28 cellular contexts compared by ENCODE assay signal in the genomic region with DNA sequence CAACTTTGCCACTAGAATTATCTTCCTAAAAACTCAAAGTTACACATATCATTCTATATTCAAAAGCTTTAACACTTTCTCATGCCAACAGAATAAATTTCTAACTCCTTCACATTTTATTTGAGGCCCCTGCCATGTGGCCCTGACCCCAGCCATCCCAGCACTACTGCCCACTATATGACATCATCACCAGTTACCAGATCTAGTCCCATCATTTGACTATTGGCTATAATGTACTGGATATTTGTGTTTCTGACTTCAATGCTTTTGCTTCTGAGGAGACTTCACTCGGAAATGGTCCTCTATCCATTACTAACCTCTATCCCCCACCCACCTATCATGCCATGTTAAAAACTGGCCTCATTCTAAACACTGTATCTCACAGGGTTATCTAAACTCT. TPM values are rescaled to one million over a fixed set of nuclear protein-coding genes. Genes with fewer than 3 reads are reported as not detected.
DNase-seq lines count a peak whose midpoint lies in the region; ATAC-seq lines count a peak whose summit lies in the region.
"Had no signal": no experiment of that assay in that cellular context is flagged by ENCODE, and none has a peak within 500 bp of the region (broad histone marks: within the 10 kb centered on the region; RNA-seq: fewer than 3 reads in every experiment).

No MANE protein-coding gene starts in this region.

- peak overlapping the region; percentile 12 for H3K27ac Mint-ChIP-seq in activated T-cell treated with anti-CD3 and anti-CD28 coated beads, Interleukin-2, amount 50 U/mL, for 24 hours
- peak overlapping the region in 1 of 8 donors; percentile 38 for H3K27ac Mint-ChIP-seq in CD8-positive, alpha-beta memory T cell
- peak overlapping the region; percentile 21 for H3K27ac Mint-ChIP-seq in activated T-helper 17 cell treated with anti-CD3 and anti-CD28 coated beads, Interleukin-2, amount 50 U/mL, for 72 hours
- peak overlapping the region; percentile 10 for H3K27ac Mint-ChIP-seq in memory B cell
- H3K27ac Mint-ChIP-seq: CD8-positive, alpha-beta T cell had no signal

- no peak overlapping the region for H3K4me3 ChIP-seq in CD8-positive, alpha-beta memory T cell (ENCODE audit: low read length)
- H3K4me3 ChIP-seq: BLaER1, MG63, SJSA1 had no signal

- H3K27ac ChIP-seq in CD8-positive, alpha-beta memory T cell (ENCODE audit: low read depth, low read length): no peak overlapping the region
- H3K27ac ChIP-seq: 22Rv1, BLaER1, SJSA1 had no signal

- H3K36me3 Mint-ChIP-seq in activated T-cell treated with anti-CD3 and anti-CD28 coated beads, Interleukin-2, amount 50 U/mL, for 24 hours (ENCODE audit: low read depth): peaks cover 84% of the 10 kb centered on the region
- H3K36me3 Mint-ChIP-seq in CD8-positive, alpha-beta memory T cell: peaks cover 4 to 10% (median 6%) of the 10 kb centered on the region in 3 donors
- H3K36me3 Mint-ChIP-seq in activated T-helper 17 cell treated with anti-CD3 and anti-CD28 coated beads, Interleukin-2, amount 50 U/mL, for 72 hours (ENCODE audit: low read depth): peaks cover 14% of the 10 kb centered on the region
- peaks cover 29% of the 10 kb centered on the region for H3K36me3 Mint-ChIP-seq in memory B cell

- no peaks in the 10 kb centered on the region for H3K27me3 Mint-ChIP-seq in activated T-cell treated with anti-CD3 and anti-CD28 coated beads, Interleukin-2, amount 50 U/mL, for 24 hours
- H3K27me3 Mint-ChIP-seq in CD8-positive, alpha-beta memory T cell: no peaks in the 10 kb centered on the region
- no peaks in the 10 kb centered on the region for H3K27me3 Mint-ChIP-seq in activated T-helper 17 cell treated with anti-CD3 and anti-CD28 coated beads, Interleukin-2, amount 50 U/mL, for 72 hours
- no peaks in the 10 kb centered on the region for H3K27me3 Mint-ChIP-seq in memory B cell

- no peak overlapping the region for H3K4me3 Mint-ChIP-seq in activated T-cell treated with anti-CD3 and anti-CD28 coated beads, Interleukin-2, amount 50 U/mL, for 24 hours
- peak overlapping the region in 4 of 7 donors; percentile 8 to 40 (median 11) for H3K4me3 Mint-ChIP-seq in CD8-positive, alpha-beta memory T cell
- H3K4me3 Mint-ChIP-seq in activated T-helper 17 cell treated with anti-CD3 and anti-CD28 coated beads, Interleukin-2, amount 50 U/mL, for 72 hours: peak overlapping the region; percentile 8
- no peak overlapping the region for H3K4me3 Mint-ChIP-seq in memory B cell
- H3K4me3 Mint-ChIP-seq: CD8-positive, alpha-beta T cell had no signal

- H3K9me3 Mint-ChIP-seq in activated T-cell treated with anti-CD3 and anti-CD28 coated beads, Interleukin-2, amount 50 U/mL, for 24 hours: peaks cover 15% of the 10 kb centered on the region
- H3K9me3 Mint-ChIP-seq in CD8-positive, alpha-beta memory T cell: no peaks in the 10 kb centered on the region
- peaks cover 4% of the 10 kb centered on the region for H3K9me3 Mint-ChIP-seq in activated T-helper 17 cell treated with anti-CD3 and anti-CD28 coated beads, Interleukin-2, amount 50 U/mL, for 72 hours
- peaks cover 7% of the 10 kb centered on the region for H3K9me3 Mint-ChIP-seq in memory B cell

- CTCF ChIA-PET in CD8-positive, alpha-beta memory T cell (lab: Charles Lee): no interaction called here

- no peak for ATAC-seq in activated T-helper 17 cell treated with anti-CD3 and anti-CD28 coated beads, Interleukin-2, amount 50 U/mL, for 72 hours (replicated peaks)
- ATAC-seq in memory B cell (ENCODE audit: low read depth): no peak
- ATAC-seq in GM19351 (IDR thresholded peaks at IDR 0.05; ENCODE audit: unreplicated experiment): no peak
- ATAC-seq: CD8-positive, alpha-beta T cell; HCT116; Right ventricle myocardium inferior had no signal

- H3K27me3 ChIP-seq in CD8-positive, alpha-beta memory T cell (ENCODE audit: insufficient read depth, low read length, poor library complexity, severe bottlenecking): no peaks in the 10 kb centered on the region
- H3K27me3 ChIP-seq: BLaER1, MG63, SJSA1 had no signal

- H3K36me3 ChIP-seq in CD8-positive, alpha-beta memory T cell (ENCODE audit: insufficient read depth, low read length): no peaks in the 10 kb centered on the region

- POLR2A ChIA-PET in CD8-positive, alpha-beta memory T cell (lab: Charles Lee): no interaction called here

- peaks cover 83% of the 10 kb centered on the region for H3K4me1 Mint-ChIP-seq in activated T-cell treated with anti-CD3 and anti-CD28 coated beads, Interleukin-2, amount 50 U/mL, for 24 hours (ENCODE audit: low read depth)
- H3K4me1 Mint-ChIP-seq in CD8-positive, alpha-beta memory T cell: peaks cover 80 to 99% (median 97%) of the 10 kb centered on the region in 3 donors
- peaks cover 45% of the 10 kb centered on the region for H3K4me1 Mint-ChIP-seq in activated T-helper 17 cell treated with anti-CD3 and anti-CD28 coated beads, Interleukin-2, amount 50 U/mL, for 72 hours
- H3K4me1 Mint-ChIP-seq in memory B cell: peaks cover 47% of the 10 kb centered on the region

- DNase-seq in activated T-cell treated with anti-CD3 and anti-CD28 coated beads, Interleukin-2, amount 50 U/mL, for 24 hours: no peak
- no peak for DNase-seq in activated T-cell treated with anti-CD3 and anti-CD28 coated beads, Interleukin-2, amount 50 U/mL, for 48 hours
- DNase-seq in CD8-positive, alpha-beta memory T cell: no peak
- DNase-seq in memory B cell (ENCODE audit: low spot score in 2 of 2): no peak
- DNase-seq in activated CD8-positive, alpha-beta memory T cell treated with anti-CD3 and anti-CD28 coated beads, Interleukin-2, amount 50 U/mL, for 4 hours: no peak
- DNase-seq in DMS53 treated with DMSO at 0.1 percent for 48 hours (lab: John Stamatoyannopoulos, UW; ENCODE audit: unreplicated experiment): no peak
- DNase-seq: ACHN; CD8-positive, alpha-beta T cell; DMS53; EL; GF-D8; GOT3; IMR-90; Karpas-422; MG63; NCI-H1048; NCI-H1436; NCI-H187 treated with DMSO at 0.1 percent for 48 hours; NCI-H2107; NCI-H446 treated with DMSO at 0.1 percent for 48 hours; NCI-H526 treated with DMSO at 0.1 percent for 48 hours had no signal

- peaks cover 39% of the 10 kb centered on the region for H3K4me1 ChIP-seq in CD8-positive, alpha-beta memory T cell (ENCODE audit: insufficient read depth, low read length)
- H3K4me1 ChIP-seq: SJSA1 had no signal

- no peaks in the 10 kb centered on the region for H3K9me3 ChIP-seq in CD8-positive, alpha-beta memory T cell (ENCODE audit: low read length)
- H3K9me3 ChIP-seq: SJSA1 had no signal

RNA-seq across cellular contexts. Expression of a gene that starts 23.6 kb away (rescaled TPM):
- total RNA-seq in CD8-positive, alpha-beta memory T cell: 100 to 1,000 TPM; 119 to 142 TPM
- 141 TPM for polyA plus RNA-seq in CD8-positive, alpha-beta memory T cell
- total RNA-seq in activated T-helper 17 cell treated with anti-CD3 and anti-CD28 coated beads, Interleukin-2, amount 50 U/mL, for 72 hours: 10 to 100 TPM; 79.3 to 94.8 TPM

Comparison
In these comparisons a context has a peak if more than half of its experiments do, and no peak if none do; other contexts are left out.
1. H3K4me3 Mint-ChIP-seq: peak in CD8-positive, alpha-beta memory T cell (4 of 7) and activated T-helper 17 cell treated with anti-CD3 and anti-CD28 coated beads, Interleukin-2, amount 50 U/mL, for 72 hours (single experiment); none in activated T-cell treated with anti-CD3 and anti-CD28 coated beads, Interleukin-2, amount 50 U/mL, for 24 hours (single experiment) and memory B cell (single experiment).